ENCODE assay signal across 1 cellular context in the genomic region with DNA sequence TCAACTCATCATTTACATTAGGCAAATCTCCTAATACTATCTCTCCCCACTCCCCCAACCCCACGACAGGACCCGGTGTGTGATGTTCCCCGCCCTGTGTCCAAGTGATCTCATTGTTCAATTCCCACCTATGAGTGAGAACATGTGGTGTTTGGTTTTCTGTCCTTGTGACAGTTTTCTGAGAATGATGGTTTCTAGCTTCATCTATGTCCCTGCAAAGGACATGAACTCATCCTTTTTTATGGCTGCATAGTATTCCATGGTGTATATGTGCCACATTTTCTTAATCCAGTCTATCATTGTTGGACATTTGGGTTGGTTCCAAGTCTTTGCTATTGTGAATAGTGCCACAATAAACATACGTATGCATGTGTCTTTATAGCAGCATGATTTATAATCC.
TF ChIP-seq lines count a peak whose summit lies in the region.

No MANE protein-coding gene starts in this region.

TF ChIP-seq in HEK293, 187 proteins besides CTCF, POLR2A, EP300 and RAD21:
- TF ChIP-seq, protein P1, sequence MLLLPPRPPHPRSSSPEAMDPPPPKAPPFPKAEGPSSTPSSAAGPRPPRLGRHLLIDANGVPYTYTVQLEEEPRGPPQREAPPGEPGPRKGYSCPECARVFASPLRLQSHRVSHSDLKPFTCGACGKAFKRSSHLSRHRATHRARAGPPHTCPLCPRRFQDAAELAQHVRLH (tag by site-specific recombination; IDR thresholded peaks at IDR 0.05) = 0 out of 2 replicates have a peak, but pooled peaks have one; percentile 31
- peak; percentile 88 for TF ChIP-seq ZNF146 (tag by site-specific recombination; IDR thresholded peaks at IDR 0.05)
